ENCODE assay signal across 29 cellular contexts in the genomic region with DNA sequence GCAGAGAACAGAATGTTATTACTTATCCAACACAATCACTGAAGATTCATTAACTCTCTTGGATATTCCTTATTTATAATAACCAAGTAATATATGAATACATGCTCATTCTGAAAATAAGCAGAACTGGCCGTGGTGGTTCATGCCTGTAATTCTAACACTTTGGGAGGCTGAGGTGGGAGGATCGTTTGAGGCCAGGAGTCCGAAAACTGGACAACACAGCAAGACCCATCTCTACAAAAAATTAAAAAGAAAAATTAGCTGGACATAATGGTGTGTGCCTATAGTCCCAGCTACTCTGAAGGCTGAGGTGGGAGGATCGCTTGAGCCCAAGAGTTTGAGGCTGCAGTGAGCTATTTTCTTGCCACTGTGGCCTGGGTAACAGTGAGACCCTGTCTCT. TPM values are rescaled to one million over a fixed set of nuclear protein-coding genes. Genes with fewer than 3 reads are reported as not detected.
"Had no signal": no experiment of that assay in that cellular context is flagged by ENCODE, and none has a peak within 500 bp of the region (broad histone marks: within the 10 kb centered on the region; RNA-seq: fewer than 3 reads in every experiment).

No MANE protein-coding gene starts in this region.

- H3K4me1 Mint-ChIP-seq: mesothelial cell of epicardium; naive B cell; naive thymus-derived CD8-positive, alpha-beta T cell had no signal

- H3K27me3 Mint-ChIP-seq: naive B cell; naive thymus-derived CD8-positive, alpha-beta T cell had no signal

- H3K4me3 ChIP-seq: coronary artery, dorsolateral prefrontal cortex, esophagus squamous epithelium, gastroesophageal sphincter, heart right ventricle, left lung, lower lobe of right lung, mucosa of descending colon had no signal

- H3K27me3 ChIP-seq: dorsolateral prefrontal cortex, esophagus squamous epithelium, gastroesophageal sphincter, heart right ventricle, left lung had no signal

- DNase-seq: dermis blood vessel endothelial cell; dorsolateral prefrontal cortex; effector CD4-positive, alpha-beta T cell; effector memory CD4-positive, alpha-beta T cell; erythroblast; esophagus squamous epithelium; foreskin fibroblast; foreskin melanocyte; heart right ventricle; hippocampal formation; left cardiac atrium; left lung; left ventricle myocardium superior; lower lobe of right lung; mesenchymal stem cell; mucosa of descending colon; naive B cell; naive thymus-derived CD8-positive, alpha-beta T cell had no signal

- H3K9me3 Mint-ChIP-seq: mesothelial cell of epicardium; naive B cell; naive thymus-derived CD8-positive, alpha-beta T cell had no signal

- ATAC-seq: esophagus mucosa; gastroesophageal sphincter; heart right ventricle; left cardiac atrium; left lung; left ventricle myocardium superior; lower lobe of right lung; mucosa of descending colon; naive thymus-derived CD8-positive, alpha-beta T cell had no signal

- H3K4me3 Mint-ChIP-seq: mesothelial cell of epicardium; naive B cell; naive thymus-derived CD8-positive, alpha-beta T cell had no signal

- FAIRE-seq: colon, islet of Langerhans, keratinocyte had no signal

- H3K4me1 ChIP-seq: esophagus squamous epithelium, gastroesophageal sphincter, heart right ventricle, left lung, lower lobe of right lung had no signal

- H3K9me3 ChIP-seq: esophagus squamous epithelium, gastroesophageal sphincter, heart right ventricle, left lung, lower lobe of right lung, mucosa of descending colon had no signal

- H3K27ac Mint-ChIP-seq: mesothelial cell of epicardium; naive thymus-derived CD8-positive, alpha-beta T cell had no signal

- H3K27ac ChIP-seq: coronary artery, dorsolateral prefrontal cortex, epithelial cell of prostate, esophagus squamous epithelium, gastroesophageal sphincter, heart right ventricle, left lung, lower lobe of right lung had no signal

RNA-seq across cellular contexts. Expression of a gene that starts 37.5 kb away (rescaled TPM):
- total RNA-seq: dermis blood vessel endothelial cell; esophagus mucosa; esophagus squamous epithelium; gastroesophageal sphincter; kidney epithelial cell; left lung; lower lobe of right lung; lung microvascular endothelial cell; mesenteric fat pad; mesothelial cell of epicardium; mucosa of descending colon; naive thymus-derived CD8-positive, alpha-beta T cell had no signal
- polyA plus RNA-seq: keratinocyte; naive thymus-derived CD8-positive, alpha-beta T cell had no signal
